In genomic region chr3:11271986-11272904, GRCh38 we compare ENCODE assay signal across 1 cellular context.
A peak's percentile ranks its signal among the peaks of the same experiment; 100 is the strongest.
TF ChIP-seq lines count a peak whose summit lies in the region.

Gene ATG7, plus strand, starts transcription at chr3:11272397. Its CDS starts 26,299 bp downstream, at chr3:11298696.

TF ChIP-seq in HEK293, 187 proteins besides CTCF, POLR2A, EP300 and RAD21 (continued from another document):
- TF ChIP-seq ZBTB11 (tag by site-specific recombination; conservative IDR thresholded peaks at IDR 0.05; ENCODE audit: low read depth) (peak; percentile 77), ZNF664 (tag by site-specific recombination; IDR thresholded peaks at IDR 0.05) (peak; percentile 75; the same call in 1 of the 2 replicates), ZNF76 (tag by site-specific recombination; IDR thresholded peaks at IDR 0.05; ENCODE audit: borderline replicate concordance, low read depth) (peak; percentile 91), ZNF561 (tag by site-specific recombination; IDR thresholded peaks at IDR 0.05; ENCODE audit: borderline replicate concordance) (peak; percentile 37; the same call in 1 of the 2 replicates), SP2 (tag by site-specific recombination; IDR thresholded peaks at IDR 0.05) (peak; percentile 90), ZNF610 (tag by site-specific recombination; IDR thresholded peaks at IDR 0.05; ENCODE audit: borderline replicate concordance) (peak; percentile 94; the same call in 1 of the 2 replicates), ZNF600 (tag by site-specific recombination; IDR thresholded peaks at IDR 0.05) (0 out of 2 replicates have a peak, but pooled peaks have one; percentile 16), ZNF140 (tag by site-specific recombination; IDR thresholded peaks at IDR 0.05) (no peak), KLF16 (tag by site-specific recombination; IDR thresholded peaks at IDR 0.05) (peak; percentile 55; the same call in 1 of the 2 replicates), PATZ1 (tag by site-specific recombination; IDR thresholded peaks at IDR 0.05) (peak; percentile 93), ZNF391 (tag by site-specific recombination; IDR thresholded peaks at IDR 0.05; ENCODE audit: borderline replicate concordance, low read depth) (peak; percentile 40; the same call in 1 of the 2 replicates), ZIC2 (tag by site-specific recombination; IDR thresholded peaks at IDR 0.05) (peak; percentile 74), ZBTB20 (tag by site-specific recombination; IDR thresholded peaks at IDR 0.05) (peak; percentile 47; the same call in 1 of the 2 replicates), ZFP69B (tag by site-specific recombination; IDR thresholded peaks at IDR 0.05) (0 out of 2 replicates have a peak, but pooled peaks have one; percentile 41), KLF1 (tag by site-specific recombination; IDR thresholded peaks at IDR 0.05) (peak; percentile 42; the same call in 1 of the 2 replicates), ZNF18 (tag by site-specific recombination; IDR thresholded peaks at IDR 0.05) (no peak), ZNF785 (tag by site-specific recombination; IDR thresholded peaks at IDR 0.05) (no peak), ZNF629 (tag by site-specific recombination; IDR thresholded peaks at IDR 0.05) (peak; percentile 95), PBX3 (CRISPR knock-in tag; IDR thresholded peaks at IDR 0.05) (no peak), MYNN (tag by site-specific recombination; IDR thresholded peaks at IDR 0.05; ENCODE audit: borderline replicate concordance) (no peak), SP3 (tag by site-specific recombination; IDR thresholded peaks at IDR 0.05) (peak; percentile 87), ZFHX2 (tag by site-specific recombination; conservative IDR thresholded peaks at IDR 0.05) (peak; percentile 82), KLF8 (tag by site-specific recombination; IDR thresholded peaks at IDR 0.05) (peak; percentile 64), INSM2 (tag by site-specific recombination; IDR thresholded peaks at IDR 0.05) (peak; percentile 51; the same call in 1 of the 2 replicates), ZNF350 (tag by site-specific recombination; IDR thresholded peaks at IDR 0.05) (no peak), ZBTB48 (tag by site-specific recombination; IDR thresholded peaks at IDR 0.05) (peak; percentile 52; the same call in 1 of the 2 replicates), ZNF324 (tag by site-specific recombination; IDR thresholded peaks at IDR 0.05) (peak; percentile 44; the same call in 1 of the 2 replicates), HIC1 (tag by site-specific recombination; IDR thresholded peaks at IDR 0.05) (peak; percentile 54; the same call in 1 of the 2 replicates), ZNF843 (tag by site-specific recombination; IDR thresholded peaks at IDR 0.05) (peak; percentile 66), ZNF335 (tag by site-specific recombination; conservative IDR thresholded peaks at IDR 0.05) (peak; percentile 79), KLF9 (tag by site-specific recombination; IDR thresholded peaks at IDR 0.05; ENCODE audit: low read depth) (peak; percentile 92), ZXDB (tag by site-specific recombination; IDR thresholded peaks at IDR 0.05) (peak; percentile 82), KLF10 (tag by site-specific recombination; IDR thresholded peaks at IDR 0.05) (peak; percentile 29; the same call in 1 of the 2 replicates), YY1 (tag by site-specific recombination; IDR thresholded peaks at IDR 0.05) (peak; percentile 41; the same call in 1 of the 2 replicates), FEZF1 (tag by site-specific recombination; IDR thresholded peaks at IDR 0.05) (peak; percentile 92), PRDM1 (tag by site-specific recombination; IDR thresholded peaks at IDR 0.05) (peak; percentile 55; the same call in 1 of the 2 replicates), EGR2 (tag by site-specific recombination; IDR thresholded peaks at IDR 0.05; ENCODE audit: low read depth) (peak; percentile 81), ZNF558 (tag by site-specific recombination; IDR thresholded peaks at IDR 0.05) (no peak), MZF1 (tag by site-specific recombination; IDR thresholded peaks at IDR 0.05; ENCODE audit: borderline replicate concordance) (0 out of 2 replicates have a peak, but pooled peaks have one; percentile 20), TSHZ1 (tag by site-specific recombination; IDR thresholded peaks at IDR 0.05; ENCODE audit: borderline replicate concordance) (no peak), ZBTB10 (tag by site-specific recombination; IDR thresholded peaks at IDR 0.05) (peak; percentile 98)
